In genomic region chr12:17588968-17589367, GRCh38 we compare ENCODE assay signal across 12 cellular contexts.
DNase-seq lines count a peak whose midpoint lies in the region; ATAC-seq and TF ChIP-seq lines count a peak whose summit lies in the region.
"Had no signal": no experiment of that assay in that cellular context is flagged by ENCODE, and none has a peak within 500 bp of the region (broad histone marks: within the 10 kb centered on the region; RNA-seq: fewer than 3 reads in every experiment).

No MANE protein-coding gene starts in this region.

- ATAC-seq in activated CD8-positive, alpha-beta T cell treated with anti-CD3 and anti-CD28 coated beads, Interleukin-2, amount 10 ng/mL, durations not matched to agents 7 days and 5 days: no peak
- ATAC-seq: stimulated activated effector memory CD8-positive, alpha-beta T cell treated with anti-CD3 and anti-CD28 coated beads, Interleukin-12 subunit alpha, Interleukin-12 subunit beta, amount 100 ng/mL, for 72 hours had no signal

- H3K27ac Mint-ChIP-seq in Caco-2 (ENCODE audit: unreplicated experiment): no peak overlapping the region
- no peak overlapping the region for H3K27ac Mint-ChIP-seq in CD8-positive, alpha-beta memory T cell
- H3K27ac Mint-ChIP-seq in activated CD8-positive, alpha-beta T cell treated with anti-CD3 and anti-CD28 coated beads, Interleukin-2, amount 10 ng/mL, durations not matched to agents 7 days and 5 days: no peak overlapping the region
- H3K27ac Mint-ChIP-seq: stimulated activated effector memory CD8-positive, alpha-beta T cell treated with anti-CD3 and anti-CD28 coated beads, Interleukin-12 subunit alpha, Interleukin-12 subunit beta, amount 100 ng/mL, for 72 hours had no signal

- H3K4me1 ChIP-seq in Caco-2: no peaks in the 10 kb centered on the region
- no peaks in the 10 kb centered on the region for H3K4me1 ChIP-seq in CD8-positive, alpha-beta memory T cell (ENCODE audit: insufficient read depth, low read length)

- H3K9me3 Mint-ChIP-seq in Caco-2 (ENCODE audit: unreplicated experiment): no peaks in the 10 kb centered on the region
- H3K9me3 Mint-ChIP-seq in CD8-positive, alpha-beta memory T cell: peaks cover 4 to 19% (median 9%) of the 10 kb centered on the region in 5 donors
- peaks cover 3% of the 10 kb centered on the region for H3K9me3 Mint-ChIP-seq in activated CD8-positive, alpha-beta T cell treated with anti-CD3 and anti-CD28 coated beads, Interleukin-2, amount 10 ng/mL, durations not matched to agents 7 days and 5 days (ENCODE audit: insufficient read depth)

- H3K27me3 Mint-ChIP-seq in Caco-2 (ENCODE audit: insufficient read depth, unreplicated experiment): peaks cover 5% of the 10 kb centered on the region
- no peaks in the 10 kb centered on the region for H3K27me3 Mint-ChIP-seq in CD8-positive, alpha-beta memory T cell
- no peaks in the 10 kb centered on the region for H3K27me3 Mint-ChIP-seq in activated CD8-positive, alpha-beta T cell treated with anti-CD3 and anti-CD28 coated beads, Interleukin-2, amount 10 ng/mL, durations not matched to agents 7 days and 5 days (ENCODE audit: low read depth)

- BruUV-seq in Caco-2 (replicated peaks; lab: Mats Ljungman, UMichigan): no TSS peak

- no peak overlapping the region for H3K4me3 Mint-ChIP-seq in Caco-2 (ENCODE audit: unreplicated experiment)
- no peak overlapping the region for H3K4me3 Mint-ChIP-seq in CD8-positive, alpha-beta memory T cell
- no peak overlapping the region for H3K4me3 Mint-ChIP-seq in activated CD8-positive, alpha-beta T cell treated with anti-CD3 and anti-CD28 coated beads, Interleukin-2, amount 10 ng/mL, durations not matched to agents 7 days and 5 days
- H3K4me3 Mint-ChIP-seq: stimulated activated effector memory CD8-positive, alpha-beta T cell treated with anti-CD3 and anti-CD28 coated beads, Interleukin-12 subunit alpha, Interleukin-12 subunit beta, amount 100 ng/mL, for 72 hours had no signal

- DNase-seq in Caco-2 (peak; percentile 52 to 56), HT-29 (ENCODE audit: low spot score) (peak; percentile 58), RPMI8226 (peak; percentile 15), kidney tubule cell (ENCODE audit: low spot score) (peak; percentile 39), GM19238 (ENCODE audit: insufficient read length, low spot score) (no peak), occipital lobe (lab: John Stamatoyannopoulos, UW) (no peak)
- no peak for DNase-seq in CD8-positive, alpha-beta memory T cell
- DNase-seq in activated CD8-positive, alpha-beta T cell treated with anti-CD3 and anti-CD28 coated beads, Interleukin-2, amount 10 ng/mL, durations not matched to agents 7 days and 5 days: no peak
- DNase-seq: activated CD8-positive, alpha-beta memory T cell treated with anti-CD3 and anti-CD28 coated beads, Interleukin-2, amount 50 U/mL, for 48 hours; NCI-H2227 treated with DMSO at 0.1 percent for 48 hours had no signal

- CTCF ChIA-PET in Caco-2 (lab: Charles Lee): interaction anchor here (1.0 kb wide), 1 partner anchor 425 kb away, joined by 3 read pairs; no protein-coding TSS in a partner anchor
- CTCF ChIA-PET in CD8-positive, alpha-beta memory T cell (lab: Charles Lee): no interaction called here
- CTCF ChIA-PET in activated CD8-positive, alpha-beta T cell treated with anti-CD3 and anti-CD28 coated beads, Interleukin-2, amount 10 ng/mL, durations not matched to agents 7 days and 5 days (lab: Charles Lee): no interaction called here

- no peak overlapping the region for H3K27ac ChIP-seq in CD8-positive, alpha-beta memory T cell (ENCODE audit: low read depth, low read length)
- H3K27ac ChIP-seq: neutrophil had no signal

- intact Hi-C loops in Caco-2 (cut with micrococcal nuclease; ENCODE audit: unreplicated experiment): loop anchor here (1.0 to 5.0 kb wide), 4 partner anchors 372 to 1202 kb away; no protein-coding TSS in a partner anchor

- no peaks in the 10 kb centered on the region; the same call in 1 of the 2 replicates for H3K9me3 ChIP-seq in Caco-2
- no peaks in the 10 kb centered on the region for H3K9me3 ChIP-seq in CD8-positive, alpha-beta memory T cell (ENCODE audit: low read length)
- H3K9me3 ChIP-seq: neutrophil had no signal

- no peaks in the 10 kb centered on the region for H3K36me3 ChIP-seq in Caco-2 (ENCODE audit: control insufficient read depth, insufficient read depth, low read length)
- H3K36me3 ChIP-seq in CD8-positive, alpha-beta memory T cell (ENCODE audit: insufficient read depth, low read length): no peaks in the 10 kb centered on the region
- H3K36me3 ChIP-seq: neutrophil had no signal

- H3K4me1 Mint-ChIP-seq in Caco-2 (ENCODE audit: low read depth, unreplicated experiment): no peaks in the 10 kb centered on the region
- H3K4me1 Mint-ChIP-seq in CD8-positive, alpha-beta memory T cell: no peaks in the 10 kb centered on the region
- no peaks in the 10 kb centered on the region for H3K4me1 Mint-ChIP-seq in activated CD8-positive, alpha-beta T cell treated with anti-CD3 and anti-CD28 coated beads, Interleukin-2, amount 10 ng/mL, durations not matched to agents 7 days and 5 days (ENCODE audit: low read depth)
- H3K4me1 Mint-ChIP-seq: stimulated activated effector memory CD8-positive, alpha-beta T cell treated with anti-CD3 and anti-CD28 coated beads, Interleukin-12 subunit alpha, Interleukin-12 subunit beta, amount 100 ng/mL, for 72 hours had no signal

- POLR2A ChIA-PET in Caco-2 (lab: Charles Lee): no interaction called here
- POLR2A ChIA-PET in CD8-positive, alpha-beta memory T cell (lab: Charles Lee): no interaction called here
- POLR2A ChIA-PET in activated CD8-positive, alpha-beta T cell treated with anti-CD3 and anti-CD28 coated beads, Interleukin-2, amount 10 ng/mL, durations not matched to agents 7 days and 5 days (lab: Charles Lee): no interaction called here

- no peaks in the 10 kb centered on the region for H3K27me3 ChIP-seq in Caco-2 (replicated peaks; ENCODE audit: control insufficient read depth, insufficient read depth, low read length)
- H3K27me3 ChIP-seq in CD8-positive, alpha-beta memory T cell (ENCODE audit: insufficient read depth, low read length, poor library complexity, severe bottlenecking): no peaks in the 10 kb centered on the region
- H3K27me3 ChIP-seq: neutrophil had no signal

- no peak overlapping the region for H3K4me3 ChIP-seq in Caco-2 (ENCODE audit: low read depth, low read length)
- H3K4me3 ChIP-seq in CD8-positive, alpha-beta memory T cell (ENCODE audit: low read length): no peak overlapping the region

- peak; percentile 77 to 81 for TF ChIP-seq CTCF in Caco-2 (IDR thresholded peaks at IDR 0.05; ENCODE audit: insufficient read depth in 1 of 2, low read depth in 1 of 2, low read length in 1 of 2, severe bottlenecking in 1 of 2, unreplicated experiment in 1 of 2)

- H3K36me3 Mint-ChIP-seq in Caco-2 (ENCODE audit: insufficient read depth, unreplicated experiment): no peaks in the 10 kb centered on the region
- H3K36me3 Mint-ChIP-seq in CD8-positive, alpha-beta memory T cell: no peaks in the 10 kb centered on the region
- no peaks in the 10 kb centered on the region for H3K36me3 Mint-ChIP-seq in activated CD8-positive, alpha-beta T cell treated with anti-CD3 and anti-CD28 coated beads, Interleukin-2, amount 10 ng/mL, durations not matched to agents 7 days and 5 days (ENCODE audit: low read depth)
- H3K36me3 Mint-ChIP-seq: stimulated activated effector memory CD8-positive, alpha-beta T cell treated with anti-CD3 and anti-CD28 coated beads, Interleukin-12 subunit alpha, Interleukin-12 subunit beta, amount 100 ng/mL, for 72 hours had no signal

Comparison
In these comparisons a context has a peak if more than half of its experiments do, and no peak if none do; other contexts are left out.
1. DNase-seq: peak in Caco-2 (2 of 2), HT-29 (single experiment), RPMI8226 (single experiment) and kidney tubule cell (single experiment); none in GM19238 (single experiment), CD8-positive, alpha-beta memory T cell (0 of 5), occipital lobe (single experiment) and activated CD8-positive, alpha-beta T cell treated with anti-CD3 and anti-CD28 coated beads, Interleukin-2, amount 10 ng/mL, durations not matched to agents 7 days and 5 days (single experiment).